ENCODE assay signal across 20 cellular contexts in the genomic region with DNA sequence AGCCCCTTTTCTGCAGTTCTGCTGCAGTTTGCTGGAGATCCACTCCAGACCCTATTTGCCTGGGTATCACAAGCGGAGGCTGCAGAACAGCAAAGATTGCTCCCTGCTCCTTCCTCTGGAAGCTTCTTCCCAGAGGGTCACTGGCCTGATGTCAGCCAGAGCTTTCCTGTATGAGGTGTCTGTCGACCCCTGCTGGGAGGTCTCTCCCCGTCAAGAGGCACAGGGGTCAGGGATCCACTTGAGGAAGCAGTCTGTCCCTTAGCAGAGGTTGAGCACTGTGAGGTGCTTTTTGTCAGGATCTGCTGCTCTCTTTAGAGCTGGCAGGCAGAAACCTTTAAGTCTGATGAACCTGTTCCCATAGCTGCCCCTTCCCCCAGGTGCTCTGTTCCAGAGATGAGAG. TPM values are rescaled to one million over a fixed set of nuclear protein-coding genes. Genes with fewer than 3 reads are reported as not detected.
DNase-seq lines count a peak whose midpoint lies in the region; ATAC-seq, FAIRE-seq and TF ChIP-seq lines count a peak whose summit lies in the region.
"Had no signal": no experiment of that assay in that cellular context is flagged by ENCODE, and none has a peak within 500 bp of the region (broad histone marks: within the 10 kb centered on the region; RNA-seq: fewer than 3 reads in every experiment).

No MANE protein-coding gene starts in this region.

- TF ChIP-seq POLR2A in HepG2 (IDR thresholded peaks at IDR 0.05; ENCODE audit: insufficient read depth in 1 of 2, low read depth in 2 of 2, low read length in 2 of 2) (no peak), right lobe of liver (IDR thresholded peaks at IDR 0.05) (no peak)

- H4K20me1 ChIP-seq in HepG2 (ENCODE audit: insufficient read depth, low read length) (no peaks in the 10 kb centered on the region), GM23338 (replicated peaks; ENCODE audit: insufficient read depth) (no peaks in the 10 kb centered on the region)
- H4K20me1 ChIP-seq: BLaER1 treated with 17β-estradiol and CSF1 and Interleukin-3, amounts not matched to agents 10 nM and 100 nM had no signal

- H3K27ac ChIP-seq in HepG2 (ENCODE audit: extremely low read length, insufficient read depth, low read length), result no peak overlapping the region
- H3K27ac ChIP-seq in right lobe of liver, result no peak overlapping the region
- H3K27ac ChIP-seq in GM23338 (ENCODE audit: low read depth), result no peak overlapping the region
- no peak overlapping the region for H3K27ac ChIP-seq in mesendoderm (ENCODE audit: low read depth, low read length)
- H3K27ac ChIP-seq: BLaER1 treated with 17β-estradiol and CSF1 and Interleukin-3, amounts not matched to agents 10 nM and 100 nM had no signal

- ATAC-seq in HepG2, result peak; percentile 40; the same call in 1 of the 3 replicates
- ATAC-seq in right lobe of liver, result no peak
- no peak for ATAC-seq in GM23338
- no peak for ATAC-seq in left colon
- ATAC-seq: CD8-positive, alpha-beta T cell had no signal

- peaks cover 2% of the 10 kb centered on the region for H3K27me3 Mint-ChIP-seq in GM23338 (ENCODE audit: insufficient read depth, low read depth, poor library complexity)

- H2BK15ac ChIP-seq in mesendoderm (replicated peaks; ENCODE audit: low read depth), result no peak overlapping the region

- H3K4me2 ChIP-seq in HepG2 (ENCODE audit: low read depth, low read length), result no peak overlapping the region
- H3K4me2 ChIP-seq in GM23338, result no peak overlapping the region
- H3K4me2 ChIP-seq in mesendoderm (ENCODE audit: low read length), result no peak overlapping the region
- H3K4me2 ChIP-seq: BLaER1 treated with 17β-estradiol and CSF1 and Interleukin-3, amounts not matched to agents 10 nM and 100 nM had no signal

- no peak overlapping the region for H3K18ac ChIP-seq in mesendoderm (ENCODE audit: low read length)

- no peaks in the 10 kb centered on the region; the same call in 2 of the 3 replicates for H3K36me3 Mint-ChIP-seq in GM23338 (ENCODE audit: low read depth)
- H3K36me3 Mint-ChIP-seq: CD8-positive, alpha-beta T cell had no signal

- H3K9me3 ChIP-seq in HepG2 (ENCODE audit: low read length) (no peaks in the 10 kb centered on the region), right lobe of liver (no peaks in the 10 kb centered on the region)
- H3K9me3 ChIP-seq: BLaER1 treated with 17β-estradiol and CSF1 and Interleukin-3, amounts not matched to agents 10 nM and 100 nM had no signal

- in situ Hi-C loops in HepG2 (cut with HindIII; ENCODE audit: extremely low pct_ligation_motif_present, low pct_unique_long_range_greater_than_20kb), result no loop called here

- H3K4ac ChIP-seq in mesendoderm (ENCODE audit: low read depth, low read length), result no peak overlapping the region

- 57% methylated on average over 1 of the region's 3 CpGs for WGBS in HepG2 (ENCODE audit: low lambda C conversion rate)
- WGBS in right lobe of liver (ENCODE audit: insufficient coverage, low coverage, low lambda C conversion rate, missing lambda C conversion rate), result 0% methylated on average over 2 of the region's 3 CpGs
- WGBS in mesendoderm (ENCODE audit: extremely low coverage, insufficient coverage, low lambda C conversion rate), result no CpG with 5 or more reads among the region's 3 CpGs

- H3K4me3 ChIP-seq in HepG2 (replicated peaks in 1 of 3; ENCODE audit: insufficient read depth in 1 of 3, low read depth in 2 of 3, low read length in 3 of 3), result no peak overlapping the region
- H3K4me3 ChIP-seq in right lobe of liver, result no peak overlapping the region
- no peak overlapping the region for H3K4me3 ChIP-seq in GM23338
- H3K4me3 ChIP-seq in mesendoderm (ENCODE audit: low read length), result no peak overlapping the region
- H3K4me3 ChIP-seq: BLaER1 treated with 17β-estradiol and CSF1 and Interleukin-3, amounts not matched to agents 10 nM and 100 nM had no signal

- no peak overlapping the region for H3K27ac Mint-ChIP-seq in GM23338
- H3K27ac Mint-ChIP-seq: CD8-positive, alpha-beta T cell had no signal

- DNase-seq in HepG2 (ENCODE audit: low spot score), result no peak
- DNase-seq in right lobe of liver, result no peak
- DNase-seq in GM23338 (ENCODE audit: low spot score), result peak; percentile 8
- peak; percentile 30 for DNase-seq in SK-N-DZ (ENCODE audit: low spot score)
- DNase-seq in mesendoderm, result peak; percentile 37
- DNase-seq in NCI-H748 treated with DMSO at 0.1 percent for 48 hours (lab: John Stamatoyannopoulos, UW), result no peak
- DNase-seq in putamen (ENCODE audit: low spot score), result no peak
- no peak for DNase-seq in left colon
- DNase-seq: 8988T; Calu3; CD8-positive, alpha-beta T cell; GDM1; GOT3; H7; KG1 had no signal

- no peaks in the 10 kb centered on the region for H3F3A ChIP-seq in GM23338 (replicated peaks; ENCODE audit: low read depth)

- H3K36me3 ChIP-seq in HepG2 (replicated peaks in 1 of 2; ENCODE audit: control insufficient read depth in 1 of 2, insufficient read depth in 2 of 2, low read length in 2 of 2) (no peaks in the 10 kb centered on the region), right lobe of liver (no peaks in the 10 kb centered on the region), GM23338 (ENCODE audit: insufficient read depth) (no peaks in the 10 kb centered on the region), mesendoderm (ENCODE audit: control insufficient read depth, insufficient read depth, low read length) (no peaks in the 10 kb centered on the region)
- H3K36me3 ChIP-seq: BLaER1 treated with 17β-estradiol and CSF1 and Interleukin-3, amounts not matched to agents 10 nM and 100 nM had no signal

- H4K8ac ChIP-seq in mesendoderm (ENCODE audit: low read depth, low read length), result no peak overlapping the region

- H3K56ac ChIP-seq in mesendoderm (ENCODE audit: low read length), result no peak overlapping the region

- H3K27me3 ChIP-seq in HepG2 (ENCODE audit: control insufficient read depth in 1 of 2, insufficient read depth in 2 of 2, low read length in 2 of 2) (peaks cover 0 to 4% of the 10 kb centered on the region in 2 experiments; a peak in 1 of 5 replicates), right lobe of liver (no peaks in the 10 kb centered on the region), GM23338 (ENCODE audit: insufficient read depth) (no peaks in the 10 kb centered on the region), mesendoderm (ENCODE audit: insufficient read depth, low read length, poor library complexity) (no peaks in the 10 kb centered on the region)
- H3K27me3 ChIP-seq: BLaER1 treated with 17β-estradiol and CSF1 and Interleukin-3, amounts not matched to agents 10 nM and 100 nM had no signal

- H3K4me1 Mint-ChIP-seq in GM23338, result no peaks in the 10 kb centered on the region

- no peak overlapping the region for H2AK5ac ChIP-seq in mesendoderm (ENCODE audit: low read length)

- TF ChIP-seq RAD21 in HepG2 (CRISPR knock-in tag; IDR thresholded peaks at IDR 0.05), result no peak

- CTCF ChIA-PET in HepG2 (lab: Yijun Ruan, JAX; ENCODE audit: low intra/inter-chr PET ratio, low total read pairs), result no interaction called here

- intact Hi-C loops in HepG2 (cut with micrococcal nuclease; ENCODE audit: unreplicated experiment), result no loop called here
- intact Hi-C loops in right lobe of liver (cut with DNase I), result no loop called here
- intact Hi-C loops in left colon (cut with DNase I, micrococcal nuclease), result no loop called here

- TF ChIP-seq CTCF in HepG2 (CRISPR knock-in tag; IDR thresholded peaks at IDR 0.05), result peak; percentile 44
- TF ChIP-seq CTCF in right lobe of liver (IDR thresholded peaks at IDR 0.05), result no peak
- peak in 1 of 2 experiments; percentile 52; a peak in 2 of 4 replicates for TF ChIP-seq CTCF in GM23338 (conservative IDR thresholded peaks at IDR 0.05; ENCODE audit: low read depth in 2 of 2)

- H3K4me1 ChIP-seq in HepG2 (ENCODE audit: insufficient read depth, low read length) (no peaks in the 10 kb centered on the region), right lobe of liver (no peaks in the 10 kb centered on the region), GM23338 (ENCODE audit: insufficient read depth) (no peaks in the 10 kb centered on the region), mesendoderm (ENCODE audit: control insufficient read depth, low read depth, low read length) (no peaks in the 10 kb centered on the region)
- H3K4me1 ChIP-seq: BLaER1 treated with 17β-estradiol and CSF1 and Interleukin-3, amounts not matched to agents 10 nM and 100 nM had no signal

- H3K9me2 ChIP-seq in GM23338 (ENCODE audit: insufficient read depth), result peaks cover 4% of the 10 kb centered on the region; the same call in 1 of the 2 replicates

- BruUV-seq in HepG2 (replicated peaks; lab: Mats Ljungman, UMichigan), result no TSS peak

- no peak overlapping the region for H2BK120ac ChIP-seq in mesendoderm (ENCODE audit: low read depth, low read length)

- no peak for FAIRE-seq in HepG2 (lab: Jason Lieb, UNC)
- FAIRE-seq: GM12892, GM18507 had no signal

- H4K5ac ChIP-seq in mesendoderm (ENCODE audit: low read length), result no peak overlapping the region

- no peak for TF ChIP-seq EP300 in HepG2 (IDR thresholded peaks at IDR 0.05; ENCODE audit: low read depth in 2 of 2, low read length in 2 of 2)
- TF ChIP-seq EP300 in HepG2 (CRISPR knock-in tag; IDR thresholded peaks at IDR 0.05; ENCODE audit: borderline replicate concordance), result no peak

- H3K79me1 ChIP-seq in mesendoderm (ENCODE audit: low read length), result no peaks in the 10 kb centered on the region

- H2BK5ac ChIP-seq in mesendoderm (ENCODE audit: low read length), result no peak overlapping the region

- H3K9me3 Mint-ChIP-seq in GM23338, result peaks cover 7% of the 10 kb centered on the region; the same call in 1 of the 3 replicates

- POLR2A ChIA-PET in HepG2 (lab: Yijun Ruan, JAX), result no interaction called here

- H3K79me2 ChIP-seq in HepG2 (ENCODE audit: insufficient read depth, low read length), result no peaks in the 10 kb centered on the region
- H3K79me2 ChIP-seq in GM23338 (replicated peaks; ENCODE audit: insufficient read depth), result no peaks in the 10 kb centered on the region
- H3K79me2 ChIP-seq in mesendoderm (ENCODE audit: control insufficient read depth, insufficient read depth, low read length), result no peaks in the 10 kb centered on the region

- no peak overlapping the region for H2AFZ ChIP-seq in HepG2 (ENCODE audit: low read length)
- no peak overlapping the region for H2AFZ ChIP-seq in GM23338

- H3K9ac ChIP-seq in HepG2 (ENCODE audit: insufficient read depth, low read depth, low read length) (no peak overlapping the region), mesendoderm (ENCODE audit: low read length) (no peak overlapping the region)
- H3K9ac ChIP-seq: BLaER1 treated with 17β-estradiol and CSF1 and Interleukin-3, amounts not matched to agents 10 nM and 100 nM had no signal

- no peak overlapping the region for H3K23ac ChIP-seq in mesendoderm (ENCODE audit: low read length)

- no peak overlapping the region for H3K4me3 Mint-ChIP-seq in GM23338
- H3K4me3 Mint-ChIP-seq: CD8-positive, alpha-beta T cell had no signal

RNA-seq across cellular contexts. Expression of a gene that starts 42.0 kb away (rescaled TPM):
- total RNA-seq in HepG2 (2016; rRNA removed; fragmentation: Illumina TruSeq; extraction: Trizol) (not detected in 2 replicates), right lobe of liver (1 to 10 TPM in 1 of 6 experiments, under 1 TPM in 1, not detected in 4; 0.28 to 1.3 TPM), left colon (not detected)
- not detected in 2 replicates for total RNA-seq in HepG2 (2016; cell fraction: cytosol; rRNA removed; fragmentation: Illumina TruSeq; extraction: Trizol; ENCODE audit: low read depth)
- not detected in 2 replicates for total RNA-seq in HepG2 (2016; cell fraction: insoluble cytoplasmic fraction; rRNA removed; fragmentation: Illumina TruSeq; extraction: Trizol)
- total RNA-seq in HepG2 (2016; cell fraction: membrane; rRNA removed; fragmentation: Illumina TruSeq; extraction: Trizol), result not detected in 2 replicates
- not detected in 2 replicates for total RNA-seq in HepG2 (2016; cell fraction: nucleus; rRNA removed; fragmentation: Illumina TruSeq; extraction: Trizol)
- polyA plus RNA-seq in HepG2 (2011; rRNA removed) (not detected in 2 replicates), GM23338 (2016; fragmentation: Nextera tagmentation; extraction: Ambion mirVana) (not detected in 2 replicates)
- polyA plus RNA-seq in HepG2 (2011; cell fraction: cytosol; rRNA removed), result not detected in 2 replicates
- polyA plus RNA-seq in HepG2 (2011; cell fraction: nucleus; rRNA removed), result not detected in 2 replicates
- polyA plus RNA-seq in HepG2 (2012), result not detected in 2 replicates
- polyA plus RNA-seq in HepG2 (2016; cell fraction: cytosol; fragmentation: Illumina TruSeq; extraction: Trizol; ENCODE audit: low read depth), result not detected in 2 replicates
- not detected in 2 replicates for polyA plus RNA-seq in HepG2 (2016; cell fraction: insoluble cytoplasmic fraction; fragmentation: Illumina TruSeq; extraction: Trizol; ENCODE audit: low read depth)
- polyA plus RNA-seq in HepG2 (2016; cell fraction: membrane; fragmentation: Illumina TruSeq; extraction: Trizol; ENCODE audit: low read depth), result not detected in 2 replicates
- polyA plus RNA-seq in HepG2 (2016; cell fraction: nucleus; fragmentation: Illumina TruSeq; extraction: Trizol; ENCODE audit: insufficient read depth, low read depth), result not detected in 2 replicates
- not detected in 2 replicates for polyA minus RNA-seq in HepG2 (2011; rRNA and poly(A)+ RNA removed; ENCODE audit: low replicate concordance)
- not detected in 2 replicates for polyA minus RNA-seq in HepG2 (2011; cell fraction: cytosol; rRNA and poly(A)+ RNA removed)
- not detected in 2 replicates for polyA minus RNA-seq in HepG2 (2011; cell fraction: nucleus; rRNA and poly(A)+ RNA removed)
- total RNA-seq in GM23338 (2014; rRNA removed; shearing (Covaris generic)), result not detected in 2 replicates
- polyA plus RNA-seq in SK-N-DZ (2014; cell fraction: cytosol; rRNA removed), result not detected in 2 replicates
- not detected in 2 replicates for polyA plus RNA-seq in SK-N-DZ (2014; cell fraction: nucleus; rRNA removed)
- not detected for polyA plus RNA-seq in mesendoderm (2013, experiment 1 of 2)
- not detected for polyA plus RNA-seq in mesendoderm (2013, experiment 2 of 2)
- total RNA-seq: A673; Calu3; CD8-positive, alpha-beta T cell; H7 had no signal
- polyA plus RNA-seq: AG04450 had no signal

Comparison
In these comparisons a context has a peak if more than half of its experiments do, and no peak if none do; other contexts are left out.
1. DNase-seq: peak in GM23338 (single experiment), SK-N-DZ (single experiment) and mesendoderm (single experiment); none in HepG2 (single experiment), right lobe of liver (0 of 3), NCI-H748 treated with DMSO at 0.1 percent for 48 hours (single experiment), putamen (single experiment) and left colon (0 of 2).